ENCODE assay signal across 12 cellular contexts in the genomic region with DNA sequence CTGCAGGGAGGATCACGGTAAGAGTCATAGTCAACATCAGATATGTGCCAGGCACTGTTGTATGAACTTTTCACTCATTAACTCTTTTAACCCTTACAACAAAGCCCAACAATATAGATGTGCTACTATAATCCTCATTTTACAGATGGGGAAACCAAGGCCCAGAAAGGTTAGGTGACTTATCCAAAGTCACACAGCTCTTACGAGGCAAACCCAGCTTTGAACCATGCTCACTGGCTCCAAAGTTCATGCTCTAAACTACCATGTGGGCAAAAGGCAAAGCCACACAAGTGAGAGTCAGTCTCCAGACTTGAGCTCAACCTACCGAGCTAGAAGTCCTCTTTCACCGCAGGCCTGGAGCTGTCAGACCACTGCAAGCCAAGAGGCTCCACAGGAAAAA.
DNase-seq lines count a peak whose midpoint lies in the region; TF ChIP-seq lines count a peak whose summit lies in the region.
"Had no signal": no experiment of that assay in that cellular context is flagged by ENCODE, and none has a peak within 500 bp of the region (broad histone marks: within the 10 kb centered on the region; RNA-seq: fewer than 3 reads in every experiment).

No MANE protein-coding gene starts in this region.

- intact Hi-C loops in sigmoid colon (cut with DNase I): no loop called here
- intact Hi-C loops in stomach (cut with DNase I; ENCODE audit: low total_unique reads): no loop called here

- peaks cover 11 to 26% (median 22%) of the 10 kb centered on the region in 3 donors for H3K4me1 Mint-ChIP-seq in CD8-positive, alpha-beta memory T cell
- peaks cover 52% of the 10 kb centered on the region for H3K4me1 Mint-ChIP-seq in endothelial cell (ENCODE audit: unreplicated experiment)

- no peaks in the 10 kb centered on the region for H4K20me1 ChIP-seq in BLaER1

- no peaks in the 10 kb centered on the region for H3K36me3 ChIP-seq in BLaER1
- H3K36me3 ChIP-seq in CD8-positive, alpha-beta memory T cell (ENCODE audit: insufficient read depth, low read length): no peaks in the 10 kb centered on the region
- no peaks in the 10 kb centered on the region for H3K36me3 ChIP-seq in sigmoid colon
- no peaks in the 10 kb centered on the region for H3K36me3 ChIP-seq in stomach
- H3K36me3 ChIP-seq: HAP-1 had no signal

- H3K27me3 ChIP-seq in BLaER1: no peaks in the 10 kb centered on the region
- H3K27me3 ChIP-seq in CD8-positive, alpha-beta memory T cell (ENCODE audit: insufficient read depth, low read length, poor library complexity, severe bottlenecking): no peaks in the 10 kb centered on the region
- H3K27me3 ChIP-seq in sigmoid colon: peaks cover 0 to 7% (median 0%) of the 10 kb centered on the region in 3 donors
- peaks cover 0 to 12% (median 0%) of the 10 kb centered on the region in 3 donors for H3K27me3 ChIP-seq in stomach

- POLR2A ChIA-PET in CD8-positive, alpha-beta memory T cell (lab: Charles Lee): no interaction called here

- peak overlapping the region; percentile 92 for H3K4me2 ChIP-seq in BLaER1

- TF ChIP-seq POLR2A in sigmoid colon (IDR thresholded peaks at IDR 0.05) (no peak), erythroblast (IDR thresholded peaks at IDR 0.05; ENCODE audit: low read length) (no peak), stomach (IDR thresholded peaks at IDR 0.05) (no peak)

- peaks cover 0 to 16% (median 4%) of the 10 kb centered on the region in 3 donors for H3K36me3 Mint-ChIP-seq in CD8-positive, alpha-beta memory T cell
- H3K36me3 Mint-ChIP-seq in endothelial cell (ENCODE audit: low read depth, unreplicated experiment): peaks cover 28% of the 10 kb centered on the region

- H3K27ac ChIP-seq in BLaER1 (peak overlapping the region; percentile 79), sigmoid colon (no peak overlapping the region), stomach (no peak overlapping the region)
- no peak overlapping the region for H3K27ac ChIP-seq in CD8-positive, alpha-beta memory T cell (ENCODE audit: low read depth, low read length)

- H3K27ac Mint-ChIP-seq in CD8-positive, alpha-beta memory T cell: peak overlapping the region in 5 of 8 donors; percentile 4 to 83 (median 21)
- no peak overlapping the region for H3K27ac Mint-ChIP-seq in endothelial cell (ENCODE audit: unreplicated experiment)
- H3K27ac Mint-ChIP-seq: B cell had no signal

- CTCF ChIA-PET in CD8-positive, alpha-beta memory T cell (lab: Charles Lee): no interaction called here

- peak overlapping the region in 1 of 7 donors; percentile 43 for H3K4me3 Mint-ChIP-seq in CD8-positive, alpha-beta memory T cell
- peak overlapping the region; percentile 62 for H3K4me3 Mint-ChIP-seq in endothelial cell (ENCODE audit: unreplicated experiment)
- H3K4me3 Mint-ChIP-seq: B cell, CD14-positive monocyte had no signal

- 84 to 87% methylated on average over 4 of the region's 4 CpGs for WGBS in sigmoid colon, 2 donors
- WGBS in stomach, 5 donors: 83 to 91% (median 89%) methylated on average over 4 of the region's 4 CpGs

- H3K9me3 Mint-ChIP-seq in CD8-positive, alpha-beta memory T cell: peaks cover 2 to 9% (median 6%) of the 10 kb centered on the region in 5 donors
- H3K9me3 Mint-ChIP-seq in endothelial cell (ENCODE audit: unreplicated experiment): peaks cover 4% of the 10 kb centered on the region

- no peak overlapping the region; the same call in 1 of the 2 replicates for H3K9ac ChIP-seq in BLaER1

- 0 out of 2 replicates have a peak overlapping the region, but pooled peaks have one; percentile 43 for H3K4me3 ChIP-seq in BLaER1
- H3K4me3 ChIP-seq in CD8-positive, alpha-beta memory T cell (ENCODE audit: low read length): no peak overlapping the region
- no peak overlapping the region for H3K4me3 ChIP-seq in sigmoid colon
- no peak overlapping the region for H3K4me3 ChIP-seq in stomach
- H3K4me3 ChIP-seq: HAP-1 had no signal

- peaks cover 34% of the 10 kb centered on the region for H3K9me3 ChIP-seq in BLaER1
- no peaks in the 10 kb centered on the region for H3K9me3 ChIP-seq in CD8-positive, alpha-beta memory T cell (ENCODE audit: low read length)
- H3K9me3 ChIP-seq in sigmoid colon: peaks cover 0 to 7% (median 0%) of the 10 kb centered on the region in 4 donors
- H3K9me3 ChIP-seq in stomach: peaks cover 0 to 10% (median 8%) of the 10 kb centered on the region in 4 donors
- H3K9me3 ChIP-seq: HAP-1 had no signal

- TF ChIP-seq EP300 in sigmoid colon (IDR thresholded peaks at IDR 0.05) (no peak), stomach (IDR thresholded peaks at IDR 0.05) (no peak)

- H3K4me1 ChIP-seq in BLaER1: peaks cover 65% of the 10 kb centered on the region
- no peaks in the 10 kb centered on the region for H3K4me1 ChIP-seq in CD8-positive, alpha-beta memory T cell (ENCODE audit: insufficient read depth, low read length)
- H3K4me1 ChIP-seq in sigmoid colon: no peaks in the 10 kb centered on the region
- peaks cover 0 to 2% (median under 1%) of the 10 kb centered on the region in 4 donors for H3K4me1 ChIP-seq in stomach
- H3K4me1 ChIP-seq: HAP-1 had no signal

- H3K27me3 Mint-ChIP-seq in CD8-positive, alpha-beta memory T cell: peaks cover 9 to 42% of the 10 kb centered on the region in 2 donors
- peaks cover 11% of the 10 kb centered on the region for H3K27me3 Mint-ChIP-seq in endothelial cell (ENCODE audit: unreplicated experiment)

- TF ChIP-seq CTCF in endothelial cell (IDR thresholded peaks at IDR 0.05; ENCODE audit: unreplicated experiment): no peak
- TF ChIP-seq CTCF in sigmoid colon (IDR thresholded peaks at IDR 0.05): no peak
- no peak for TF ChIP-seq CTCF in stomach (IDR thresholded peaks at IDR 0.05)

- no peak for DNase-seq in CD8-positive, alpha-beta memory T cell
- DNase-seq in endothelial cell (ENCODE audit: low spot score) (no peak), sigmoid colon (peak; percentile 7), erythroblast (lab: John Stamatoyannopoulos, UW) (no peak), SKM-1 treated with dmso at 0.1 percent for 144 hours (lab: John Stamatoyannopoulos, UW; ENCODE audit: unreplicated experiment) (no peak), stomach (no peak)
- DNase-seq: DMS53, GF-D8 had no signal
